ENCODE assay signal across 29 cellular contexts in the genomic region with DNA sequence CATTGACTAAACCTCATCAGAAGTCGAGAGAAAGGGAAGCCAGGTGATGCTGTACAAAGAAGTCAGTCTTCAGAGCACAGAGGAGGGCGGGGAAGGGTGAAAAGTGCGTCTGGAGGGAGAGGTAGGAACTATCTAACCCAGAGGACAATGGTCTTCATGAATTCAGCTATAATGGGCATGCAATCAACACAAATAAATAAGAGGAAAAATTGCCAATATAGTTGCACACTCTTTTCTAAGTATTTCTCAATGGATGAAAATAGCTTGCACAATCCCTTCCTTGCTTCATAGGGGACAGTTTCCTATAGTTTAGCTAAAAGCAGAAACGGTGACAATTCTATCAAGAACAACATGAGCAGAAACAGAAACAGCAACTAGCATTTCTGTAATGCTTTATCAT.
"Had no signal": no experiment of that assay in that cellular context is flagged by ENCODE, and none has a peak within 500 bp of the region (broad histone marks: within the 10 kb centered on the region; RNA-seq: fewer than 3 reads in every experiment).

No MANE protein-coding gene starts in this region.

- H3K4me3 ChIP-seq: colonic mucosa, heart right ventricle, lung, ovary, psoas muscle, skin epidermis, spleen, testis, tibial artery had no signal

- H3K9me3 ChIP-seq: colonic mucosa, heart right ventricle, ovary, psoas muscle, testis, tibial artery had no signal

- H3K27ac ChIP-seq: colonic mucosa, epithelial cell of prostate, foreskin keratinocyte, heart right ventricle, ovary, psoas muscle, skin epidermis, spleen, testis, tibial artery had no signal

- ATAC-seq: esophagus mucosa; foreskin keratinocyte; heart right ventricle; left colon; left ventricle myocardium superior; natural killer cell; psoas muscle; right cardiac atrium; stimulated activated memory B cell treated with anti-CD40 and anti-IgM and Interleukin-4, amounts not matched to agents 10 μg/mL and 1 μg/mL and 100 μg/mL, for 72 hours; stimulated activated naive CD8-positive, alpha-beta T cell treated with anti-CD3 and anti-CD28 coated beads, Interleukin-15, Interleukin-2, amounts not matched to agents 100 U/mL and 50 U/mL, for 24 hours had no signal

- H3K4me1 ChIP-seq: colonic mucosa, foreskin keratinocyte, heart right ventricle, psoas muscle, spleen, testis, tibial artery had no signal

- H3K27me3 ChIP-seq: colonic mucosa, foreskin keratinocyte, ovary, spleen, testis, tibial artery had no signal

- DNase-seq: colonic mucosa; effector CD8-positive, alpha-beta T cell; endodermal cell; foreskin keratinocyte; glutamatergic neuron; heart right ventricle; hippocampal formation; immature natural killer cell; islet precursor cell; kidney glomerular epithelial cell; left colon; left ventricle myocardium superior; natural killer cell; occipital lobe; ovary; posterior cingulate gyrus; psoas muscle; right cardiac atrium; spleen; stimulated activated CD4-positive, alpha-beta T cell treated with anti-CD3 and anti-CD28 coated beads, Interleukin-4, amount 100 ng/mL, for 4 hours; stimulated activated naive CD8-positive, alpha-beta T cell treated with anti-CD3 and anti-CD28 coated beads, Interleukin-15, Interleukin-2, amounts not matched to agents 100 U/mL and 50 U/mL, for 24 hours; substantia nigra; testis; tibial artery had no signal

- H3K36me3 ChIP-seq: colonic mucosa, heart right ventricle, ovary, spleen, tibial artery had no signal
